Comparison of ENCODE assay signal across 8 cellular contexts in the genomic region with DNA sequence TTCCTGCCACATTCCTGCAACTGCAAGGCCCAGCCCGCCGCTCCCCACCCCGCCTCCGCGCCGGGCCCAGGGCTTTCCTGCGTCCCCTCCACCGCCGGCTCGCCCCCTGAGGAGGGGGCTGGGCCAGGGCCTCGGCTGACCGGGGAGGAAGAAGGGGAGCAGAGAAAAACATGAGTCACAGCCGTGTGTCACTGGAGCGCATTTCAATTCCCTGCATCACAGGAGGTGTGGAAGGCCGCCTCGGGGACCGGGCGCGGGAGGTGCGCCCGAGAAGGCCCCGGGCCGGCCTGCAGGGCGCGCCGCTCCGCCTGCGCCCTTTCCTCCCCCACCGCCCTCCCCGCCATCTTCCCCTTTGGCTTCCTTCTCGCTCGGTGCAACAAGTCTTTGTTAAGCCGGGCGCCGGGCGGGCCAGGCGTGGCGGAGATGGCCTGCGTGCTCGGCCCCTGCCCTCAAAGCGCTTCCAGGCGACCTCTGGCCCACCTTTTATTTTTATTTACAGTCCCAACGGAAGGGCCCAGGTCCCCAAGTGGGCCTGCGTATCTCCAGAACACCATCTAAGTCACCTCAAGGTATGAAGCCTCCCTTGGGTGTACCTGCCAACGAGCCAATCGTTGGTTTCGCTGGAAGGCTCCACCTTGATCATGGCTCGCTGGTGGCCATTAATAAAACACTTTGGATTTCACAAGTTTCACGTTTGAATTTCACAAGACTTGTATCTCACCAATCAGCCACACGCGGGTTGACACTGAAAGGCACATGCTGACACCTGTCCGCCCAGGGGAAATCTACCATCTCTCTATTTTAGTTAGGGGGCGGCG. TPM values are rescaled to one million over a fixed set of nuclear protein-coding genes. Genes with fewer than 3 reads are reported as not detected.
DNase-seq lines count a peak whose midpoint lies in the region; ATAC-seq and TF ChIP-seq lines count a peak whose summit lies in the region.

No MANE protein-coding gene starts in this region.

- peak; percentile 7 for ATAC-seq in HG02840 (IDR thresholded peaks at IDR 0.05; ENCODE audit: low FRiP score, unreplicated experiment)
- peak; percentile 59 for ATAC-seq in T-helper 17 cell
- ATAC-seq in GM18858 (IDR thresholded peaks at IDR 0.05; ENCODE audit: unreplicated experiment), result no peak

- peak overlapping the region; percentile 62 for H3K4me3 ChIP-seq in astrocyte of the spinal cord (ENCODE audit: low read depth, low read length)
- peak overlapping the region; percentile 84 for H3K4me3 ChIP-seq in iPS-18c (ENCODE audit: insufficient read depth, low read depth, low read length)

- TF ChIP-seq CTCF in astrocyte of the spinal cord (IDR thresholded peaks at IDR 0.05; ENCODE audit: low read depth, low read length), result peak; percentile 1

- DNase-seq in GF-D8 (lab: John Stamatoyannopoulos, UW), result peak; percentile 41
- DNase-seq in T-helper 17 cell, result peak; percentile 44 to 59 (median 57)
- DNase-seq in astrocyte of the spinal cord (ENCODE audit: low read depth, low spot score), result peak; percentile 79
- DNase-seq in stimulated activated CD4-positive, alpha-beta T cell treated with anti-CD3 and anti-CD28 coated beads, Interleukin-15, amount 100 ng/mL, for 1 hour (ENCODE audit: low read depth in 1 of 2, low spot score in 1 of 2), result peak; percentile 44 to 56
- DNase-seq in SIG-M5 treated with dmso at 0.1 percent for 504 hours (lab: John Stamatoyannopoulos, UW; ENCODE audit: unreplicated experiment), result no peak

- no peaks in the 10 kb centered on the region for H3K36me3 Mint-ChIP-seq in T-helper 17 cell (ENCODE audit: low read depth)

- H3K27me3 Mint-ChIP-seq in T-helper 17 cell, result no peaks in the 10 kb centered on the region

- peak overlapping the region; percentile 94 for H3K4me3 Mint-ChIP-seq in T-helper 17 cell

- H3K4me1 Mint-ChIP-seq in T-helper 17 cell, result peaks cover 18% of the 10 kb centered on the region

- no peaks in the 10 kb centered on the region for H3K9me3 ChIP-seq in T-helper 17 cell (ENCODE audit: control insufficient read depth, low read length, poor library complexity, severe bottlenecking)
- no peaks in the 10 kb centered on the region for H3K9me3 ChIP-seq in iPS-18c (ENCODE audit: control insufficient read depth, insufficient read depth, low read length)

- H3K27ac Mint-ChIP-seq in T-helper 17 cell, result peak overlapping the region; percentile 94

- in situ Hi-C loops in astrocyte of the spinal cord (cut with HindIII; ENCODE audit: low sequenced_read_pairs), result no loop called here

RNA-seq across cellular contexts. Expression of gene HMGA1, which starts 0.9 kb away (rescaled TPM):
- 10 to 100 TPM; 87.5 to 90.3 TPM for total RNA-seq in T-helper 17 cell

RNA-seq across cellular contexts. Expression of gene SMIM29, which starts 13.0 kb away (rescaled TPM):
- 10 to 100 TPM; 24.3 to 29.2 TPM for total RNA-seq in T-helper 17 cell
